Comparison of ENCODE assay signal across 3 cellular contexts in genomic region chr17:38904892-38905291, GRCh38.
TF ChIP-seq lines count a peak whose summit lies in the region.

No MANE protein-coding gene starts in this region.

TF ChIP-seq in HepG2, 621 proteins besides CTCF, POLR2A, EP300 and RAD21:
- TF ChIP-seq RCOR2 (CRISPR knock-in tag; IDR thresholded peaks at IDR 0.05) (peak; percentile 45; the same call in 1 of the 2 replicates), HOXA5 (CRISPR knock-in tag; IDR thresholded peaks at IDR 0.05) (no peak), RBM22 (optimal IDR thresholded peaks at IDR 0.05; ENCODE audit: low read length) (peak; percentile 5), ZBTB38 (CRISPR knock-in tag; IDR thresholded peaks at IDR 0.05) (no peak)
TF ChIP-seq in HepG2: peak in this region for 2.

TF ChIP-seq in HEK293, 187 proteins besides CTCF, POLR2A, EP300 and RAD21:
- TF ChIP-seq ZNF2 (tag by site-specific recombination; IDR thresholded peaks at IDR 0.05): no peak
- TF ChIP-seq ZNF23 (tag by site-specific recombination; IDR thresholded peaks at IDR 0.05; ENCODE audit: borderline replicate concordance): no peak
- TF ChIP-seq ZNF146 (tag by site-specific recombination; IDR thresholded peaks at IDR 0.05): peak; percentile 99
- peak; percentile 89 for TF ChIP-seq ZNF580 (tag by site-specific recombination; IDR thresholded peaks at IDR 0.05)
- TF ChIP-seq, protein P1, sequence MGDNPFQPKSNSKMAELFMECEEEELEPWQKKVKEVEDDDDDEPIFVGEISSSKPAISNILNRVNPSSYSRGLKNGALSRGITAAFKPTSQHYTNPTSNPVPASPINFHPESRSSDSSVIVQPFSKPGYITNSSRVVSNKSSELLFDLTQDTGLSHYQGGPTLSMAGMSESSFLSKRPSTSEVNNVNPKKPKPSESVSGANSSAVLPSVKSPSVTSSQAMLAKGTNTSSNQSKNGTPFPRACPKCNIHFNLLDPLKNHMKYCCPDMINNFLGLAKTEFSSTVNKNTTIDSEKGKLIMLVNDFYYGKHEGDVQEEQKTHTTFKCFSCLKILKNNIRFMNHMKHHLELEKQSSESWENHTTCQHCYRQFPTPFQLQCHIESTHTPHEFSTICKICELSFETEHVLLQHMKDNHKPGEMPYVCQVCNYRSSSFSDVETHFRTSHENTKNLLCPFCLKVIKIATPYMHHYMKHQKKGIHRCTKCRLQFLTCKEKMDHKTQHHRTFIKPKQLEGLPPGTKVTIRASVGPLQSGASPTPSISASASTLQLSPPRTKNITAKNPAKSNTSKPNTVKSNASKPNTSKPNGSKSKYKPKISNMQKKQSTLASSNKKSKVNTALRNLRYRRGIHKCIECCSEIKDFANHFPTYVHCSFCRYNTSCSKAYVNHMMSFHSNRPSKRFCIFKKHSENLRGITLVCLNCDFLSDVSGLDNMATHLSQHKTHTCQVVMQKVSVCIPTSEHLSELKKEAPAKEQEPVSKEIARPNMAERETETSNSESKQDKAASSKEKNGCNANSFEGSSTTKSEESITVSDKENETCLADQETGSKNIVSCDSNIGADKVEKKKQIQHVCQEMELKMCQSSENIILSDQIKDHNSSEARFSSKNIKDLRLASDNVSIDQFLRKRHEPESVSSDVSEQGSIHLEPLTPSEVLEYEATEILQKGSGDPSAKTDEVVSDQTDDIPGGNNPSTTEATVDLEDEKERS (tag by site-specific recombination; IDR thresholded peaks at IDR 0.05): peak; percentile 75; the same call in 1 of the 2 replicates

TF ChIP-seq in H1, 55 proteins besides CTCF, POLR2A, EP300 and RAD21:
- TF ChIP-seq SP4 (IDR thresholded peaks at IDR 0.05; ENCODE audit: low read length) (no peak), POU5F1 (IDR thresholded peaks at IDR 0.05; ENCODE audit: low read depth, low read length) (no peak), CBX5 (IDR thresholded peaks at IDR 0.05; ENCODE audit: low read depth, low read length) (no peak), RFX5 (IDR thresholded peaks at IDR 0.05; ENCODE audit: borderline replicate concordance, low read depth, low read length) (no peak), POLR2AphosphoS5 (IDR thresholded peaks at IDR 0.05; ENCODE audit: low read depth, low read length) (no peak), TAF7 (optimal IDR thresholded peaks at IDR 0.05; ENCODE audit: borderline replicate concordance, low read depth, low read length) (no peak), RNF2 (IDR thresholded peaks at IDR 0.05; ENCODE audit: borderline replicate concordance, low read depth, low read length, missing control alignments, poor library complexity, severe bottlenecking) (no peak), GTF2F1 (IDR thresholded peaks at IDR 0.05; ENCODE audit: borderline replicate concordance, low read depth, low read length) (no peak), HDAC2 (IDR thresholded peaks at IDR 0.05; ENCODE audit: borderline replicate concordance in 1 of 2, low read depth in 2 of 2, low read length in 2 of 2) (peak in 1 of 2 experiments; percentile 53; a peak in 1 of 4 replicates), JUND (IDR thresholded peaks at IDR 0.05; ENCODE audit: low read length) (no peak), TCF12 (IDR thresholded peaks at IDR 0.05; ENCODE audit: low read depth, low read length) (no peak), SP1 (IDR thresholded peaks at IDR 0.05; ENCODE audit: low read depth, low read length) (no peak), GABPA (IDR thresholded peaks at IDR 0.05; ENCODE audit: borderline replicate concordance, insufficient read depth, low read length) (no peak), KDM1A (IDR thresholded peaks at IDR 0.05; ENCODE audit: borderline replicate concordance, low read length) (peak; percentile 20; the same call in 1 of the 2 replicates), CBX8 (IDR thresholded peaks at IDR 0.05; ENCODE audit: borderline replicate concordance, low read depth, low read length) (no peak), BCL11A (IDR thresholded peaks at IDR 0.05; ENCODE audit: low read depth in 2 of 2, low read length in 2 of 2) (no peak)
